Comparison of ENCODE assay signal across 8 cellular contexts in genomic region chr16:77190478-77191258, GRCh38. TPM values are rescaled to one million over a fixed set of nuclear protein-coding genes. Genes with fewer than 3 reads are reported as not detected.
A peak's percentile ranks its signal among the peaks of the same experiment; 100 is the strongest.
DNase-seq lines count a peak whose midpoint lies in the region; ATAC-seq and TF ChIP-seq lines count a peak whose summit lies in the region.

MON1B (plus strand) TSS chr16:77191190; CDS start chr16:77191486, 296 bp downstream.

- H3K36me3 Mint-ChIP-seq in T-helper 17 cell (ENCODE audit: low read depth) = peaks cover 14% of the 10 kb centered on the region
- H3K36me3 Mint-ChIP-seq in progenitor cell of endocrine pancreas (ENCODE audit: insufficient read depth) = peaks cover 16% of the 10 kb centered on the region

- H3K9me3 ChIP-seq in T-helper 17 cell (ENCODE audit: control insufficient read depth, low read length, poor library complexity, severe bottlenecking) = no peaks in the 10 kb centered on the region
- no peaks in the 10 kb centered on the region for H3K9me3 ChIP-seq in left ventricle myocardium inferior (replicated peaks)

- intact Hi-C loops in left ventricle myocardium inferior (cut with micrococcal nuclease) = no loop called here

- H3K4me1 ChIP-seq in left ventricle myocardium inferior = peaks cover 36% of the 10 kb centered on the region

- peak; percentile 67 for TF ChIP-seq POLR2A in GM15510 (IDR thresholded peaks at IDR 0.05; ENCODE audit: borderline replicate concordance, extremely low read depth, insufficient read length)

- peak within 1 kb of the TSS; percentile 81 for H3K4me3 ChIP-seq in left ventricle myocardium inferior

- H3K4me3 Mint-ChIP-seq in T-helper 17 cell (peak within 1 kb of the TSS; percentile 93), progenitor cell of endocrine pancreas (ENCODE audit: low read depth) (peak within 1 kb of the TSS; percentile 96)

- peaks cover 28% of the 10 kb centered on the region for H3K36me3 ChIP-seq in left ventricle myocardium inferior

- no peaks in the 10 kb centered on the region for H3K27me3 ChIP-seq in left ventricle myocardium inferior (ENCODE audit: low read depth)

- peak; percentile 96 for ATAC-seq in HG02885 (IDR thresholded peaks at IDR 0.05; ENCODE audit: poor library complexity, unreplicated experiment)
- peak; percentile 94 for ATAC-seq in T-helper 17 cell

- H3K9me3 Mint-ChIP-seq in progenitor cell of endocrine pancreas (ENCODE audit: low read depth) = no peaks in the 10 kb centered on the region

- TF ChIP-seq CTCF in left ventricle myocardium inferior (IDR thresholded peaks at IDR 0.05; ENCODE audit: borderline replicate concordance) = peak; percentile 14
- peak; percentile 22 for TF ChIP-seq CTCF in progenitor cell of endocrine pancreas (IDR thresholded peaks at IDR 0.05; ENCODE audit: unreplicated experiment)

- peak within 1 kb of the TSS; percentile 96 for H3K27ac ChIP-seq in left ventricle myocardium inferior (replicated peaks)

- H3K27ac Mint-ChIP-seq in T-helper 17 cell = peak within 1 kb of the TSS; percentile 98
- H3K27ac Mint-ChIP-seq in progenitor cell of endocrine pancreas = peak within 1 kb of the TSS; percentile 98

- H3K4me1 Mint-ChIP-seq in T-helper 17 cell = peaks cover 31% of the 10 kb centered on the region
- peaks cover 23% of the 10 kb centered on the region for H3K4me1 Mint-ChIP-seq in progenitor cell of endocrine pancreas (ENCODE audit: low read depth)

- H3K27me3 Mint-ChIP-seq in T-helper 17 cell = no peaks in the 10 kb centered on the region
- no peaks in the 10 kb centered on the region for H3K27me3 Mint-ChIP-seq in progenitor cell of endocrine pancreas

- DNase-seq in NCI-H1694 treated with DMSO at 0.1 percent for 48 hours (lab: John Stamatoyannopoulos, UW) (peak; percentile 95), T-helper 17 cell (peak; percentile 84 to 92 (median 90)), amygdala (lab: John Stamatoyannopoulos, UW) (peak; percentile 79 to 99 (median 97)), left ventricle myocardium inferior (peak; percentile 97), progenitor cell of endocrine pancreas (ENCODE audit: low spot score, unreplicated experiment) (peak; percentile 87), ureter (ENCODE audit: low spot score) (peak; percentile 99)

RNA-seq across cellular contexts. Expression of gene MON1B, which starts in this region (rescaled TPM):
- total RNA-seq in T-helper 17 cell = 10 to 100 TPM; 61.3 to 65.6 TPM
- 16.8 TPM for total RNA-seq in left ventricle myocardium inferior
- 55.0 and 55.4 TPM in 2 replicates for total RNA-seq in progenitor cell of endocrine pancreas
- 58.7 TPM for total RNA-seq in ureter

Comparison
In these comparisons a context has a peak if more than half of its experiments do, and no peak if none do; other contexts are left out.
1. Peak in every context shown above with its lines: DNase-seq, ATAC-seq, H3K4me3 ChIP-seq and H3K27ac ChIP-seq.